9 cellular contexts compared by ENCODE assay signal in genomic region chr14:24432259-24433131, GRCh38. TPM values are rescaled to one million over a fixed set of nuclear protein-coding genes. Genes with fewer than 3 reads are reported as not detected.
A peak's percentile ranks its signal among the peaks of the same experiment; 100 is the strongest.
DNase-seq lines count a peak whose midpoint lies in the region; ATAC-seq, FAIRE-seq and TF ChIP-seq lines count a peak whose summit lies in the region.
"Had no signal": no experiment of that assay in that cellular context is flagged by ENCODE, and none has a peak within 500 bp of the region (broad histone marks: within the 10 kb centered on the region; RNA-seq: fewer than 3 reads in every experiment).

No MANE protein-coding gene starts in this region.

- no peak for DNase-seq in GM12892 (ENCODE audit: insufficient read length)
- peak; percentile 6 for DNase-seq in activated CD4-positive, alpha-beta memory T cell treated with anti-CD3 and anti-CD28 coated beads for 36 hours
- DNase-seq in right cardiac atrium = peak in 2 of 3 donors; percentile 63 to 75
- DNase-seq in smooth muscle cell (lab: John Stamatoyannopoulos, UW; ENCODE audit: unreplicated experiment) = no peak
- DNase-seq in GM19238 (ENCODE audit: insufficient read length, low spot score) = no peak

- POLR2A ChIA-PET in activated CD4-positive, alpha-beta memory T cell treated with anti-CD3 and anti-CD28 coated beads for 36 hours (lab: Charles Lee) = interaction anchor here (0.8 to 4.0 kb wide), 14 partner anchors 7 to 237 kb away, joined by 3 to 67 read pairs (median 6); partner anchors contain the start of genes ADCY4, DHRS1, LTB4R and NOP9

- no peaks in the 10 kb centered on the region for H3K36me3 ChIP-seq in smooth muscle cell (ENCODE audit: low read depth)

- H3K27me3 ChIP-seq in right cardiac atrium (ENCODE audit: control insufficient read depth, insufficient read depth) (no peaks in the 10 kb centered on the region), smooth muscle cell (ENCODE audit: low read depth) (no peaks in the 10 kb centered on the region)

- H3K4me3 Mint-ChIP-seq in activated CD4-positive, alpha-beta memory T cell treated with anti-CD3 and anti-CD28 coated beads for 36 hours = no peak overlapping the region

- TF ChIP-seq POLR2A in GM12892 (IDR thresholded peaks at IDR 0.05; ENCODE audit: low read depth, low read length) = peak; percentile 17; the same call in 1 of the 2 replicates

- WGBS in right cardiac atrium = 79% methylated on average over 24 of the region's 24 CpGs
- WGBS in smooth muscle cell (ENCODE audit: low lambda C conversion rate) = 91% methylated on average over 16 of the region's 24 CpGs

- no peak overlapping the region for H3K9ac ChIP-seq in smooth muscle cell (ENCODE audit: low read depth)

- peaks cover 22% of the 10 kb centered on the region for H3K79me2 ChIP-seq in smooth muscle cell (ENCODE audit: low read depth)

- no peak for FAIRE-seq in GM12892 (lab: Jason Lieb, UNC)

- H3K4me2 ChIP-seq in smooth muscle cell = peak overlapping the region; percentile 96

- peaks cover 43% of the 10 kb centered on the region for H3K4me1 Mint-ChIP-seq in activated CD4-positive, alpha-beta memory T cell treated with anti-CD3 and anti-CD28 coated beads for 36 hours (ENCODE audit: low read depth)

- no peaks in the 10 kb centered on the region for H3K4me1 ChIP-seq in right cardiac atrium (ENCODE audit: control insufficient read depth, insufficient read depth, low read length)
- peaks cover 10% of the 10 kb centered on the region for H3K4me1 ChIP-seq in smooth muscle cell (ENCODE audit: low read depth)

- H3K27ac Mint-ChIP-seq in activated CD4-positive, alpha-beta memory T cell treated with anti-CD3 and anti-CD28 coated beads for 36 hours = no peak overlapping the region

- H3K4me3 ChIP-seq in right cardiac atrium (ENCODE audit: low read length) = no peak overlapping the region
- peak overlapping the region; percentile 81 for H3K4me3 ChIP-seq in smooth muscle cell
- H3K4me3 ChIP-seq: HAP-1 had no signal

- no peak for ATAC-seq in right cardiac atrium
- ATAC-seq in activated CD4-positive, CD25-positive, alpha-beta regulatory T cell treated with anti-CD3 and anti-CD28 coated beads, Interleukin-2, amount 50 U/mL, for 24 hours = no peak
- no peak for ATAC-seq in GM21723 (IDR thresholded peaks at IDR 0.05; ENCODE audit: unreplicated experiment)
- no peak for ATAC-seq in GM19467 (IDR thresholded peaks at IDR 0.05; ENCODE audit: unreplicated experiment)

- no peaks in the 10 kb centered on the region for H3K9me3 ChIP-seq in right cardiac atrium (ENCODE audit: control insufficient read depth, low read length)
- H3K9me3 ChIP-seq in smooth muscle cell (replicated peaks; ENCODE audit: low read depth) = no peaks in the 10 kb centered on the region
- H3K9me3 ChIP-seq: HAP-1 had no signal

- H3K9me3 Mint-ChIP-seq in activated CD4-positive, alpha-beta memory T cell treated with anti-CD3 and anti-CD28 coated beads for 36 hours = no peaks in the 10 kb centered on the region

- peaks cover 18% of the 10 kb centered on the region for H3F3A ChIP-seq in smooth muscle cell (ENCODE audit: low read depth)

- no peak for TF ChIP-seq CTCF in smooth muscle cell (IDR thresholded peaks at IDR 0.05; ENCODE audit: borderline replicate concordance, insufficient read depth, poor library complexity, severe bottlenecking)

- CTCF ChIA-PET in activated CD4-positive, alpha-beta memory T cell treated with anti-CD3 and anti-CD28 coated beads for 36 hours (lab: Charles Lee) = interaction anchor here (0.7 to 21.1 kb wide), 37 partner anchors 9 to 238 kb away, joined by 3 to 968 read pairs (median 6); partner anchors contain the start of genes ADCY4, CIDEB, DHRS1 and LTB4R

- peaks cover 34% of the 10 kb centered on the region for H4K20me1 ChIP-seq in smooth muscle cell (ENCODE audit: low read depth)

- no peak overlapping the region for H2AFZ ChIP-seq in smooth muscle cell (ENCODE audit: low read depth)

- peaks cover 31% of the 10 kb centered on the region for H3K36me3 Mint-ChIP-seq in activated CD4-positive, alpha-beta memory T cell treated with anti-CD3 and anti-CD28 coated beads for 36 hours

- H3K27me3 Mint-ChIP-seq in activated CD4-positive, alpha-beta memory T cell treated with anti-CD3 and anti-CD28 coated beads for 36 hours = no peaks in the 10 kb centered on the region

- intact Hi-C loops in activated CD4-positive, alpha-beta memory T cell treated with anti-CD3 and anti-CD28 coated beads for 36 hours (cut with micrococcal nuclease) = loop anchor here (5.0 kb wide), 1 partner anchor 120 kb away; the partner anchor contains the start of genes LTB4R and LTB4R2
- intact Hi-C loops in right cardiac atrium (cut with DNase I) = loop anchor here in 3 of 4 donors (5.0 to 10.0 kb wide), 2 partner anchors 65 to 68 kb away; partner anchors contain the start of gene NFATC4 (in 3 of the 3)

- no peak overlapping the region for H3K27ac ChIP-seq in right cardiac atrium (ENCODE audit: low read length)
- H3K27ac ChIP-seq in smooth muscle cell (ENCODE audit: low read depth) = no peak overlapping the region

RNA-seq across cellular contexts. Expression of gene KHNYN, which starts 2.7 kb away (rescaled TPM):
- 21.5 TPM for polyA plus RNA-seq in GM12892 (2012; ENCODE audit: missing spikeins)
- 10 to 100 TPM; 62.5 to 62.9 TPM for total RNA-seq in activated CD4-positive, alpha-beta memory T cell treated with anti-CD3 and anti-CD28 coated beads for 36 hours
- total RNA-seq in right cardiac atrium = 10 to 100 TPM; 23.4 to 27.7 (median 26.0) TPM
- polyA plus RNA-seq in right cardiac atrium = 19.1 TPM
- 43.1 and 55.7 TPM in 2 replicates for total RNA-seq in smooth muscle cell
- 28.2 and 34.8 TPM in 2 replicates for polyA plus RNA-seq in smooth muscle cell

RNA-seq across cellular contexts. Expression of gene CBLN3, which starts 3.0 kb away (rescaled TPM):
- 5.4 TPM for polyA plus RNA-seq in GM12892 (2012; ENCODE audit: missing spikeins)
- 1 to 10 TPM; 8.6 to 9.3 TPM for total RNA-seq in activated CD4-positive, alpha-beta memory T cell treated with anti-CD3 and anti-CD28 coated beads for 36 hours
- 1 to 10 TPM; 1.6 to 3.1 (median 2.7) TPM for total RNA-seq in right cardiac atrium
- 1.3 TPM for polyA plus RNA-seq in right cardiac atrium
- total RNA-seq in smooth muscle cell = 1.1 and 3.0 TPM in 2 replicates
- polyA plus RNA-seq in smooth muscle cell = 1.6 and 2.5 TPM in 2 replicates

RNA-seq across cellular contexts. Expression of gene SDR39U1, which starts 10.1 kb away (rescaled TPM):
- 28.7 TPM for polyA plus RNA-seq in GM12892 (2012; ENCODE audit: missing spikeins)
- 10 to 100 TPM; 36.2 to 43.8 TPM for total RNA-seq in activated CD4-positive, alpha-beta memory T cell treated with anti-CD3 and anti-CD28 coated beads for 36 hours
- total RNA-seq in right cardiac atrium (100 to 1,000 TPM in 1 of 4 donors, 10 to 100 TPM in 3; 74.6 to 101 (median 94.4) TPM), smooth muscle cell (20.9 and 21.6 TPM in 2 replicates)
- polyA plus RNA-seq in right cardiac atrium (128 TPM), smooth muscle cell (62.6 and 78.8 TPM in 2 replicates)

RNA-seq across cellular contexts. Expression of gene NYNRIN, which starts 33.7 kb away (rescaled TPM):
- not detected for polyA plus RNA-seq in GM12892 (2012; ENCODE audit: missing spikeins)
- under 1 TPM; 0.02 to 0.22 TPM for total RNA-seq in activated CD4-positive, alpha-beta memory T cell treated with anti-CD3 and anti-CD28 coated beads for 36 hours
- 10 to 100 TPM in 2 of 4 donors, 1 to 10 TPM in 2; 9.3 to 12.0 (median 10.5) TPM for total RNA-seq in right cardiac atrium
- polyA plus RNA-seq in right cardiac atrium = 5.1 TPM
- 38.0 and 41.1 TPM in 2 replicates for total RNA-seq in smooth muscle cell
- 29.5 and 30.3 TPM in 2 replicates for polyA plus RNA-seq in smooth muscle cell

Comparison
In these comparisons a context has a peak if more than half of its experiments do, and no peak if none do; other contexts are left out.
1. DNase-seq: peak in activated CD4-positive, alpha-beta memory T cell treated with anti-CD3 and anti-CD28 coated beads for 36 hours (single experiment) and right cardiac atrium (2 of 3); none in GM12892 (single experiment), smooth muscle cell (single experiment) and GM19238 (single experiment).